ENCODE assay signal across 12 cellular contexts in the genomic region with DNA sequence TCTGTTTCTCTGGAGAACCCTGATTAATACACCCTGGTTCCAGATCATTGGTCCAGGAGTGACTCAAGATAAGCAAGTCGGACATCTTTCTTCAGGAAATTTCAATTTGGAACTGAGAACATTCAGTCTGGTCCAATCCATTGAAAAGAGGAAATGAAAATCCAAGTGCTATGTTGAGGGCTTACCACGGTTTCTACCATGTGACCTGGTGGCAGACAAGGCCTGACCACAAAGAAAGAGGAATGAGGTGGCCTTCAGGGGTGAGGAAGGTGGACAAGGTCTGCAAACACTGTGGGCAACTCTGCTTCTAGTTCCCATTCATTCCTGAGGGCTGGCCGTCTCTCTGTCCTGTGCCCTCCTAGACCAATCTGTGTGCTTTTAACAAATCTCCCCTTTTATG.
DNase-seq lines count a peak whose midpoint lies in the region; ATAC-seq and TF ChIP-seq lines count a peak whose summit lies in the region.
"Had no signal": no experiment of that assay in that cellular context is flagged by ENCODE, and none has a peak within 500 bp of the region (broad histone marks: within the 10 kb centered on the region; RNA-seq: fewer than 3 reads in every experiment).

No MANE protein-coding gene starts in this region.

- intact Hi-C loops in cardiac septum (cut with DNase I), result no loop called here

- TF ChIP-seq CTCF in NB4 (IDR thresholded peaks at IDR 0.05; ENCODE audit: low read depth, low read length), result no peak

- no peak overlapping the region for H3K4me3 ChIP-seq in NB4 (ENCODE audit: low read depth, low read length)
- H3K4me3 ChIP-seq: gastroesophageal sphincter had no signal

- ATAC-seq in GM19397 (IDR thresholded peaks at IDR 0.05; ENCODE audit: unreplicated experiment) (peak; percentile 89), HG02973 (IDR thresholded peaks at IDR 0.05; ENCODE audit: unreplicated experiment) (peak; percentile 91)
- ATAC-seq: activated CD8-positive, alpha-beta T cell treated with anti-CD3 and anti-CD28 coated beads, Interleukin-2, amount 10 ng/mL, durations not matched to agents 7 days and 5 days; gastroesophageal sphincter; Right ventricle myocardium inferior had no signal

- TF ChIP-seq POLR2A in NB4 (IDR thresholded peaks at IDR 0.05; ENCODE audit: extremely low read depth, insufficient read length), result no peak

- DNase-seq in C1 segment of cervical spinal cord (lab: John Stamatoyannopoulos, UW) (peak in 8 of 14 donors; percentile 5 to 41 (median 18)), NB4 (ENCODE audit: low read depth) (peak; percentile 78), NCI-H128 (lab: John Stamatoyannopoulos, UW; ENCODE audit: unreplicated experiment) (no peak), retina (no peak), cardiac septum (ENCODE audit: low spot score) (no peak)
- no peak for DNase-seq in activated naive CD4-positive, alpha-beta T cell treated with anti-CD3 and anti-CD28 coated beads, Interleukin-2, amount 50 U/mL, for 16 hours
- DNase-seq: activated CD8-positive, alpha-beta T cell treated with anti-CD3 and anti-CD28 coated beads, Interleukin-2, amount 10 ng/mL, durations not matched to agents 7 days and 5 days; Karpas-422 had no signal

Comparison
In these comparisons a context has a peak if more than half of its experiments do, and no peak if none do; other contexts are left out.
1. DNase-seq: peak in C1 segment of cervical spinal cord (8 of 14) and NB4 (single experiment); none in activated naive CD4-positive, alpha-beta T cell treated with anti-CD3 and anti-CD28 coated beads, Interleukin-2, amount 50 U/mL, for 16 hours (single experiment), NCI-H128 (single experiment), retina (single experiment) and cardiac septum (single experiment).